In the genomic region with DNA sequence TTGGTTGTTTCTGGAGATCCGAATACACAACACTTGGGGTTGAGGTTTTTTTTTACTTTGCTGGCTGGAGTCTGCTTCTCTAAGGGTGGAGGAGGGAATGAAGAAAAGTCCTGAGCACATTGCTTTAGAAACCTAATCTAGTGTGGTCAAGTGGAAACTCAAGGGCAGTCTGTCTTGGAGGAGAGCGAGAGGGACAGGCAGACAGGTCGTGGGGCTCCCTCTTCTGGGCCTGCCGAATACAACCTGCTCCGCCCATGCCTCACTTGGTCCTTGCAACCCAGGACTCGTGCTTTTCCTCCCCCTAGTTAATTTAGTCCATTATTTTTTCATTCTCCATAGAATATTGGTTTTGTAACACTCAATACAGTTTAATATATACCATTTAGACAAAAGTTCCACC, we compare ENCODE assay signal across 9 cellular contexts.
A peak's percentile ranks its signal among the peaks of the same experiment; 100 is the strongest.
DNase-seq lines count a peak whose midpoint lies in the region; ATAC-seq and TF ChIP-seq lines count a peak whose summit lies in the region.
"Had no signal": no experiment of that assay in that cellular context is flagged by ENCODE, and none has a peak within 500 bp of the region (broad histone marks: within the 10 kb centered on the region; RNA-seq: fewer than 3 reads in every experiment).

No MANE protein-coding gene starts in this region.

- intact Hi-C loops in left lung (cut with DNase I): no loop called here
- intact Hi-C loops in posterior vena cava (cut with DNase I): no loop called here
- intact Hi-C loops in ascending aorta (cut with DNase I): no loop called here
- intact Hi-C loops in testis (cut with DNase I; ENCODE audit: low total_unique reads): no loop called here

- POLR2A ChIA-PET in WTC11 (lab: Charles Lee): no interaction called here

- no peaks in the 10 kb centered on the region for H3K4me1 ChIP-seq in left lung
- no peaks in the 10 kb centered on the region for H3K4me1 ChIP-seq in ascending aorta
- H3K4me1 ChIP-seq in testis: peaks cover 3% of the 10 kb centered on the region
- H3K4me1 ChIP-seq: tibial artery had no signal

- DNase-seq in GM12864 (ENCODE audit: low read depth) (no peak), HT1080 (ENCODE audit: low read depth) (peak; percentile 40), WTC11 (ENCODE audit: low spot score) (peak; percentile 53), left lung (no peak), posterior vena cava (ENCODE audit: low spot score) (no peak), T-helper 1 cell (no peak), ascending aorta (ENCODE audit: low spot score in 2 of 2) (no peak), testis (no peak)
- DNase-seq: tibial artery had no signal

- no peak for TF ChIP-seq POLR2A in testis (IDR thresholded peaks at IDR 0.05)

- H3K27ac ChIP-seq in left lung (no peak overlapping the region), ascending aorta (no peak overlapping the region), testis (no peak overlapping the region)
- H3K27ac ChIP-seq: tibial artery had no signal

- CTCF ChIA-PET in WTC11 (lab: Charles Lee): interaction anchor here (1.0 to 1.2 kb wide), 2 partner anchors 205 to 429 kb away, joined by 3 read pairs; no protein-coding TSS in a partner anchor

- H3K36me3 Mint-ChIP-seq in WTC11: no peaks in the 10 kb centered on the region

- H3K9me3 Mint-ChIP-seq in WTC11: no peaks in the 10 kb centered on the region

- H3K9me3 ChIP-seq in left lung (no peaks in the 10 kb centered on the region), ascending aorta (no peaks in the 10 kb centered on the region), testis (no peaks in the 10 kb centered on the region)
- H3K9me3 ChIP-seq: tibial artery had no signal

- no peak overlapping the region for H3K4me3 ChIP-seq in GM12864 (ENCODE audit: low read depth, low read length)
- H3K4me3 ChIP-seq in left lung: no peak overlapping the region
- H3K4me3 ChIP-seq in ascending aorta: no peak overlapping the region
- no peak overlapping the region for H3K4me3 ChIP-seq in testis
- H3K4me3 ChIP-seq: tibial artery had no signal

- no peak overlapping the region for H3K4me3 Mint-ChIP-seq in WTC11

- H3K27me3 ChIP-seq in left lung (no peaks in the 10 kb centered on the region), ascending aorta (no peaks in the 10 kb centered on the region), testis (no peaks in the 10 kb centered on the region)
- H3K27me3 ChIP-seq: tibial artery had no signal

- peak; percentile 98 for ATAC-seq in WTC11
- peak; percentile 88 for ATAC-seq in left lung

- peak; percentile 46 for TF ChIP-seq CTCF in GM12864 (IDR thresholded peaks at IDR 0.05; ENCODE audit: low read depth, low read length, missing control alignments)
- TF ChIP-seq CTCF in WTC11 (IDR thresholded peaks at IDR 0.05): no peak
- no peak for TF ChIP-seq CTCF in left lung (IDR thresholded peaks at IDR 0.05)
- TF ChIP-seq CTCF in ascending aorta (IDR thresholded peaks at IDR 0.05): no peak
- TF ChIP-seq CTCF in testis (IDR thresholded peaks at IDR 0.05): no peak

- peaks cover 4% of the 10 kb centered on the region for H3K4me1 Mint-ChIP-seq in WTC11

- WGBS in testis, 2 donors: 60 to 61% methylated on average over 6 of the region's 6 CpGs

- no peaks in the 10 kb centered on the region for H3K36me3 ChIP-seq in left lung
- no peaks in the 10 kb centered on the region for H3K36me3 ChIP-seq in ascending aorta
- no peaks in the 10 kb centered on the region for H3K36me3 ChIP-seq in testis (ENCODE audit: low read depth, missing control alignments)
- H3K36me3 ChIP-seq: tibial artery had no signal

- H3K27ac Mint-ChIP-seq in WTC11: no peak overlapping the region

- H3K27me3 Mint-ChIP-seq in WTC11 (ENCODE audit: low read depth): no peaks in the 10 kb centered on the region

TF ChIP-seq in WTC11, 78 proteins besides CTCF, POLR2A, EP300 and RAD21:
- TF ChIP-seq ZNF121 (CRISPR knock-in tag; IDR thresholded peaks at IDR 0.05): no peak
- TF ChIP-seq, protein P1, sequence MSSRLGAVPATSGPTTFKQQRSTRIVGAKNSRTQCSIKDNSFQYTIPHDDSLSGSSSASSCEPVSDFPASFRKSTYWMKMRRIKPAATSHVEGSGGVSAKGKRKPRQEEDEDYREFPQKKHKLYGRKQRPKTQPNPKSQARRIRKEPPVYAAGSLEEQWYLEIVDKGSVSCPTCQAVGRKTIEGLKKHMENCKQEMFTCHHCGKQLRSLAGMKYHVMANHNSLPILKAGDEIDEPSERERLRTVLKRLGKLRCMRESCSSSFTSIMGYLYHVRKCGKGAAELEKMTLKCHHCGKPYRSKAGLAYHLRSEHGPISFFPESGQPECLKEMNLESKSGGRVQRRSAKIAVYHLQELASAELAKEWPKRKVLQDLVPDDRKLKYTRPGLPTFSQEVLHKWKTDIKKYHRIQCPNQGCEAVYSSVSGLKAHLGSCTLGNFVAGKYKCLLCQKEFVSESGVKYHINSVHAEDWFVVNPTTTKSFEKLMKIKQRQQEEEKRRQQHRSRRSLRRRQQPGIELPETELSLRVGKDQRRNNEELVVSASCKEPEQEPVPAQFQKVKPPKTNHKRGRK (CRISPR knock-in tag; IDR thresholded peaks at IDR 0.05; ENCODE audit: borderline replicate concordance): no peak
- TF ChIP-seq, protein P2, sequence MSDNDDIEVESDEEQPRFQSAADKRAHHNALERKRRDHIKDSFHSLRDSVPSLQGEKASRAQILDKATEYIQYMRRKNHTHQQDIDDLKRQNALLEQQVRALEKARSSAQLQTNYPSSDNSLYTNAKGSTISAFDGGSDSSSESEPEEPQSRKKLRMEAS (CRISPR knock-in tag; IDR thresholded peaks at IDR 0.05): no peak
- TF ChIP-seq CBFB (CRISPR knock-in tag; IDR thresholded peaks at IDR 0.05; ENCODE audit: low read depth): no peak
- TF ChIP-seq SMAD3 (CRISPR knock-in tag; IDR thresholded peaks at IDR 0.05; ENCODE audit: borderline replicate concordance): no peak
- no peak for TF ChIP-seq FOXP1 (CRISPR knock-in tag; IDR thresholded peaks at IDR 0.05; ENCODE audit: borderline replicate concordance)
- no peak for TF ChIP-seq NFE2L1 (CRISPR knock-in tag; IDR thresholded peaks at IDR 0.05)
TF ChIP-seq in WTC11: peak in this region for 0.

Comparison
In these comparisons a context has a peak if more than half of its experiments do, and no peak if none do; other contexts are left out.
1. DNase-seq: peak in HT1080 (single experiment) and WTC11 (single experiment); none in GM12864 (single experiment), left lung (0 of 2), posterior vena cava (single experiment), T-helper 1 cell (0 of 5), ascending aorta (0 of 2) and testis (single experiment).